In the genomic region with DNA sequence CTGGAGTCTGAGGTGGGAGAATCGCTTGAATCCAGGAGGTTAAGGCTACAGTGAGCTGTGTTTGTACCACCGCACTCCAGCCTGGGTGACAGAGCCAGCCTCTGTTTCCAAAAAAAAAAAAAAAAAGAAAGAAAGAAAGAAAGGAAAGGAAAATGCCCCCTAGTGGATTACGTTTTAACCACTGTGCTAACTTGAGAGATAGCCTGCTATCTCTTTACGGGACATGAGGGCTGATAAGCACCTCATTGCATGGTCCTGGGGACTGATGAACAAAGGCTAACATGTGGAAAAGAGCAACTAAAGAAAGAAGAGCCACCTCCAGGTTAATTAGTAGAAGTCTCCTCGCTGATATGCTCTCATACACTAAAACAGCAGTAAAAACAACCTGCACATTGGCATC, we compare ENCODE assay signal across 7 cellular contexts. TPM values are rescaled to one million over a fixed set of nuclear protein-coding genes. Genes with fewer than 3 reads are reported as not detected.
DNase-seq lines count a peak whose midpoint lies in the region; ATAC-seq and TF ChIP-seq lines count a peak whose summit lies in the region.
"Not testable (repeated sequence)": the region's sequence is repeated elsewhere in the genome, so short reads cannot be mapped to it uniquely, and the experiment has no call there.

No MANE protein-coding gene starts in this region.

- POLR2A ChIA-PET in HCT116 (lab: Charles Lee); activated CD8-positive, alpha-beta T cell treated with anti-CD3 and anti-CD28 coated beads for 36 hours (lab: Charles Lee): not testable (repeated sequence)

- H3K36me3 ChIP-seq in DND-41 (ENCODE audit: insufficient read depth, low read length); HCT116 (ENCODE audit: control insufficient read depth in 1 of 2, insufficient read depth in 2 of 2, low read length in 2 of 2); mammary epithelial cell (ENCODE audit: insufficient read depth, low read length); right lobe of liver: not testable (repeated sequence)

- not testable (repeated sequence) for H3K4me1 Mint-ChIP-seq in activated CD8-positive, alpha-beta T cell treated with anti-CD3 and anti-CD28 coated beads for 36 hours (ENCODE audit: low read depth)

- intact Hi-C loops in HCT116 (cut with micrococcal nuclease); activated CD8-positive, alpha-beta T cell treated with anti-CD3 and anti-CD28 coated beads for 36 hours (cut with micrococcal nuclease); mammary epithelial cell (cut with micrococcal nuclease); left colon (cut with DNase I, micrococcal nuclease); right lobe of liver (cut with DNase I): not testable (repeated sequence)

- not testable (repeated sequence) for H3K4me1 ChIP-seq in DND-41 (ENCODE audit: insufficient read depth, low read length); HCT116 (ENCODE audit: control insufficient read depth in 1 of 2, insufficient read depth in 2 of 2, low read length in 2 of 2); mammary epithelial cell (ENCODE audit: insufficient read depth, low read length); right lobe of liver

- TF ChIP-seq RAD21 in HCT116 (IDR thresholded peaks at IDR 0.05; ENCODE audit: low read depth) = not testable (repeated sequence)

- not testable (repeated sequence) for H3K9me3 Mint-ChIP-seq in activated CD8-positive, alpha-beta T cell treated with anti-CD3 and anti-CD28 coated beads for 36 hours

- not testable (repeated sequence) for H3K27me3 Mint-ChIP-seq in activated CD8-positive, alpha-beta T cell treated with anti-CD3 and anti-CD28 coated beads for 36 hours

- TF ChIP-seq CTCF in DND-41 (IDR thresholded peaks at IDR 0.05; ENCODE audit: borderline replicate concordance, extremely low read depth, low read length, poor library complexity, severe bottlenecking) = peak; percentile 3
- not testable (repeated sequence) for TF ChIP-seq CTCF in HCT116 (IDR thresholded peaks at IDR 0.05 in 2 of 3, conservative IDR thresholded peaks at IDR 0.05 in 1 of 3; ENCODE audit: borderline replicate concordance in 1 of 3, insufficient read depth in 1 of 3, low read depth in 2 of 3, low read length in 2 of 3); activated CD8-positive, alpha-beta T cell treated with anti-CD3 and anti-CD28 coated beads for 36 hours (IDR thresholded peaks at IDR 0.05); mammary epithelial cell (conservative IDR thresholded peaks at IDR 0.05 in 1 of 2, IDR thresholded peaks at IDR 0.05 in 1 of 2; ENCODE audit: extremely low read depth in 1 of 2, insufficient read depth in 1 of 2, low read depth in 1 of 2, low read length in 2 of 2); right lobe of liver (IDR thresholded peaks at IDR 0.05)

- CTCF ChIA-PET in HCT116 (lab: Charles Lee); activated CD8-positive, alpha-beta T cell treated with anti-CD3 and anti-CD28 coated beads for 36 hours (lab: Charles Lee); mammary epithelial cell (lab: Charles Lee; ENCODE audit: low non-redundant PET): not testable (repeated sequence)

- H2AFZ ChIP-seq in DND-41 (ENCODE audit: low read depth, low read length); HCT116 (ENCODE audit: low read depth, low read length, poor library complexity, severe bottlenecking); mammary epithelial cell (ENCODE audit: low read depth, low read length): not testable (repeated sequence)

- in situ Hi-C loops in mammary epithelial cell (cut with MboI; ENCODE audit: low sequenced_read_pairs in 2 of 2) = not testable (repeated sequence)

- not testable (repeated sequence) for BruUV-seq in HCT116 (replicated peaks; lab: Mats Ljungman, UMichigan)
- BruUV-seq in mammary epithelial cell (replicated peaks; lab: Mats Ljungman, UMichigan) = TSS peak; percentile 30

- TF ChIP-seq POLR2A in HCT116 (IDR thresholded peaks at IDR 0.05; ENCODE audit: borderline replicate concordance, extremely low read depth, insufficient read depth, insufficient read length); right lobe of liver (IDR thresholded peaks at IDR 0.05): not testable (repeated sequence)

- H3K27ac Mint-ChIP-seq in activated CD8-positive, alpha-beta T cell treated with anti-CD3 and anti-CD28 coated beads for 36 hours = not testable (repeated sequence)

- not testable (repeated sequence) for DNase-seq in DND-41; HCT116 (ENCODE audit: low read depth, low spot score); activated CD8-positive, alpha-beta T cell treated with anti-CD3 and anti-CD28 coated beads for 36 hours; mammary epithelial cell; left colon; right lobe of liver

- 100% methylated on average over 1 of the region's 5 CpGs for WGBS in mammary epithelial cell (ENCODE audit: low coverage, missing lambda C conversion rate)
- WGBS in right lobe of liver (ENCODE audit: insufficient coverage, low coverage, low lambda C conversion rate, missing lambda C conversion rate) = no CpG with 5 or more reads among the region's 5 CpGs

- not testable (repeated sequence) for H3K4me3 Mint-ChIP-seq in activated CD8-positive, alpha-beta T cell treated with anti-CD3 and anti-CD28 coated beads for 36 hours

- not testable (repeated sequence) for H3K27me3 ChIP-seq in DND-41 (ENCODE audit: insufficient read depth, low read length, poor library complexity); HCT116 (ENCODE audit: insufficient read depth, low read length); mammary epithelial cell (ENCODE audit: insufficient read depth, low read length); right lobe of liver

- H3K79me2 ChIP-seq in DND-41 (ENCODE audit: insufficient read depth, low read length); HCT116 (ENCODE audit: insufficient read depth, low read length); mammary epithelial cell (ENCODE audit: insufficient read depth, low read length): not testable (repeated sequence)

- not testable (repeated sequence) for H4K20me1 ChIP-seq in DND-41 (ENCODE audit: insufficient read depth, low read length); HCT116 (ENCODE audit: insufficient read depth); mammary epithelial cell (ENCODE audit: insufficient read depth, low read length)

- H3K4me2 ChIP-seq in DND-41 (ENCODE audit: insufficient read depth, low read length); HCT116 (ENCODE audit: low read length); mammary epithelial cell (ENCODE audit: insufficient read depth, low read depth, low read length): not testable (repeated sequence)

- ATAC-seq in DND-41 (ENCODE audit: insufficient read depth, low read depth) (0 out of 3 replicates have a peak, but pooled peaks have one; percentile 53), HCT116 (peak; percentile 69), SK-N-SH treated with all-trans-retinoic acid at 6 μM for 48 hours (peak; percentile 25; the same call in 1 of the 3 replicates), left colon (peak; percentile 62), right lobe of liver (peak; percentile 58 to 73 (median 66))
- ATAC-seq in activated CD8-positive, alpha-beta T cell treated with anti-CD3 and anti-CD28 coated beads for 36 hours = peak; percentile 37

- not testable (repeated sequence) for H3K27ac ChIP-seq in DND-41 (ENCODE audit: low read length); HCT116 (ENCODE audit: low read depth, low read length); mammary epithelial cell (ENCODE audit: insufficient read depth, low read depth, low read length); right lobe of liver

- H3K9me2 ChIP-seq in HCT116 (ENCODE audit: insufficient read depth) = not testable (repeated sequence)

- dilution Hi-C loops in mammary epithelial cell (cut with HindIII; ENCODE audit: low sequenced_read_pairs) = not testable (repeated sequence)

- not testable (repeated sequence) for H3K9me3 ChIP-seq in DND-41 (ENCODE audit: insufficient read depth, low read length, severe bottlenecking); HCT116 (ENCODE audit: control insufficient read depth in 1 of 2, insufficient read depth in 1 of 2, low read depth in 1 of 2, low read length in 2 of 2); mammary epithelial cell (replicated peaks; ENCODE audit: insufficient read depth, low read length); right lobe of liver

- H3K36me3 Mint-ChIP-seq in activated CD8-positive, alpha-beta T cell treated with anti-CD3 and anti-CD28 coated beads for 36 hours (ENCODE audit: low read depth) = not testable (repeated sequence)

- H3K4me3 ChIP-seq in DND-41 (ENCODE audit: low read depth in 1 of 2, low read length in 2 of 2); HCT116 (replicated peaks in 1 of 2; ENCODE audit: low read depth in 1 of 2, low read length in 2 of 2); mammary epithelial cell (replicated peaks in 1 of 3; ENCODE audit: insufficient read depth in 1 of 3, low read depth in 2 of 3, low read length in 3 of 3); right lobe of liver: not testable (repeated sequence)

- not testable (repeated sequence) for H3K9ac ChIP-seq in DND-41 (ENCODE audit: low read depth, low read length); HCT116 (ENCODE audit: low read length); mammary epithelial cell (ENCODE audit: insufficient read depth, low read length)

- RAD21 ChIA-PET in HCT116 (lab: Charles Lee; ENCODE audit: low non-redundant PET in 1 of 2, low total read pairs in 2 of 2, uncharacterized antibody in 2 of 2, unreplicated experiment in 2 of 2) = not testable (repeated sequence)

RNA-seq across cellular contexts. Expression of gene PLGLB2, which starts 4.2 kb away (rescaled TPM):
- 0.91 TPM for total RNA-seq in HCT116 (2021; ENCODE audit: unreplicated experiment)
- not detected in 2 replicates for polyA plus RNA-seq in HCT116 (2012)
- total RNA-seq in activated CD8-positive, alpha-beta T cell treated with anti-CD3 and anti-CD28 coated beads for 36 hours = under 1 TPM in 1 of 2 experiments, not detected in 1; 0.32 TPM
- total RNA-seq in mammary epithelial cell = 1 to 10 TPM in 1 of 2 donors, under 1 TPM in 1; 0.35 to 3.0 TPM
- 0.05 TPM for polyA plus RNA-seq in mammary epithelial cell
- not detected for polyA minus RNA-seq in mammary epithelial cell
- total RNA-seq in left colon = 1 to 10 TPM in 1 of 2 donors, not detected in 1; 1.5 TPM
- 100 to 1,000 TPM; 293 to 562 (median 422) TPM for total RNA-seq in right lobe of liver

Comparison
In these comparisons a context has a peak if more than half of its experiments do, and no peak if none do; other contexts are left out.
1. RNA of gene PLGLB2, which starts 4.2 kb away (total RNA-seq): 293 to 562 TPM in right lobe of liver; 0.35 to 3.0 TPM in mammary epithelial cell, 1.5 TPM in left colon, 0.91 TPM in HCT116 (single experiment) and 0.32 TPM in activated CD8-positive, alpha-beta T cell treated with anti-CD3 and anti-CD28 coated beads for 36 hours; every median in the first group is over 10 times any median in the second.
2. Peak in every context shown above with its lines, with median percentiles within 50 percentile points of each other: ATAC-seq.